In the genomic region with DNA sequence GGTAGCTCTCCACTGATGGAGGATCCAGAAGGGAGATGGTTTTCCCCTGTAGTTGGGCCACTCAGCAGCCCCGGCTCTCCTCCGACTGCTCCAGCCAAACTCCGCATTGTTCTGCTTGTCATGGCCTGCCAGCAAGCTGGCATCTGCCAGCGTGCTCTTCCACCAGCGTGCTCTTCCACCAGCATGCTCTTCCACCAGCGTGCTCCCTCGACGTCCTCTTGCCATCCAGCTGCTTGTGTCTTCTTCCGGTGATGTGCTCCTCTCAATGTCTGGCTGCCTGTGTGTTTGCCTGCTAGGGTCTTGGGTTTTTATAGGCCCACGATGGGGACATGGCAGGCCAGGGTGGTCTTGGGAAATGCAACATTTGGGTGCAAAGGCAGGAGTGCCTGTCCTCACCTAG, we compare ENCODE assay signal across 8 cellular contexts.
"Had no signal": no experiment of that assay in that cellular context is flagged by ENCODE, and none has a peak within 500 bp of the region (broad histone marks: within the 10 kb centered on the region; RNA-seq: fewer than 3 reads in every experiment).

No MANE protein-coding gene starts in this region.

- H3K9ac ChIP-seq: GM23248 had no signal

- DNase-seq: GM23248, H7, HFFc6, IMR-90, KBM-7 had no signal

- H3K4me3 Mint-ChIP-seq: HFFc6 had no signal

- H3K27ac ChIP-seq: GM23248 had no signal

- H3K4me3 ChIP-seq: GM23248, HAP-1 had no signal

- H3K9me3 Mint-ChIP-seq: HFFc6 had no signal

- H3K27ac Mint-ChIP-seq: HFFc6 had no signal

- FAIRE-seq: HTR-8/SVneo had no signal

- H2AFZ ChIP-seq: GM23248 had no signal

- H3K36me3 ChIP-seq: HAP-1 had no signal

- ATAC-seq: HCT116 had no signal

- H3K9me3 ChIP-seq: HAP-1 had no signal
